1 cellular context compared by ENCODE assay signal in the genomic region with DNA sequence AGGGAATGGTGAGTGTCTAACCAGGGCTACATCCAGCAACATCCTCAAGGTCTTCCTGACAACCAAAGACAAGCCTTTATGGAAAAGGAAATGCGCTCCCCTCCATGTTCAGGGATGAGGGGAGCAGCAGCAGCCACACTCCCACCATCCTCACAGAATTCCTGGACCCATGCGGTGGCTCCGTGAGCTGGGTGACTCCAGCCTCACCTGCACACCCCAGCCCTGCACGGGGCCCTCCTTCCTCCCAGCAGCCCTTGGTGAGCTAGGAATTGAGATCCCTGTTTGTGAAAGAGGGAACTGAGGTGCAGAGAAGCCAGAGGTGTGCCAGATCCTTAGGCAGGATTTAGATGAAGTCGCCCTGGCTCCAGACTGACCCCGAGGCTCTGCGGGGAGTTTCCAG.
TF ChIP-seq lines count a peak whose summit lies in the region.

No MANE protein-coding gene starts in this region.

TF ChIP-seq in H1, 55 proteins besides CTCF, POLR2A, EP300 and RAD21:
- TF ChIP-seq TBP (IDR thresholded peaks at IDR 0.05; ENCODE audit: low read depth, low read length) = no peak
